In genomic region chr1:180228648-180229482, GRCh38 we compare ENCODE assay signal across 8 cellular contexts. TPM values are rescaled to one million over a fixed set of nuclear protein-coding genes. Genes with fewer than 3 reads are reported as not detected.
DNase-seq lines count a peak whose midpoint lies in the region; ATAC-seq, FAIRE-seq and TF ChIP-seq lines count a peak whose summit lies in the region.

No MANE protein-coding gene starts in this region.

- H3K9me3 ChIP-seq in A549 = no peaks in the 10 kb centered on the region
- no peaks in the 10 kb centered on the region for H3K9me3 ChIP-seq in naive thymus-derived CD4-positive, alpha-beta T cell (ENCODE audit: control insufficient read depth in 2 of 3, low read length in 3 of 3)

- peaks cover 11 to 30% (median 16%) of the 10 kb centered on the region in 7 donors for H3K4me1 Mint-ChIP-seq in naive thymus-derived CD4-positive, alpha-beta T cell

- DNase-seq in A549 (ENCODE audit: low read depth in 1 of 2, low spot score in 1 of 2) (peak; percentile 37 to 38), GM13976 (ENCODE audit: low spot score) (peak; percentile 63), NCI-H526 (lab: John Stamatoyannopoulos, UW) (peak; percentile 44 to 88), ecto neural progenitor cell (ENCODE audit: low spot score) (peak; percentile 71), SW 1271 (lab: John Stamatoyannopoulos, UW) (no peak)
- peak in 1 of 9 donors; percentile 35 for DNase-seq in naive thymus-derived CD4-positive, alpha-beta T cell

- TF ChIP-seq EP300 in A549 (IDR thresholded peaks at IDR 0.05) = no peak

- peaks cover 13 to 36% of the 10 kb centered on the region in 2 donors for H3K27me3 ChIP-seq in naive thymus-derived CD4-positive, alpha-beta T cell (ENCODE audit: control insufficient read depth in 2 of 2, insufficient read depth in 2 of 2, low read length in 2 of 2)

- H3K27ac Mint-ChIP-seq in naive thymus-derived CD4-positive, alpha-beta T cell = peak overlapping the region in 2 of 9 donors; percentile 62

- H3K36me3 Mint-ChIP-seq in naive thymus-derived CD4-positive, alpha-beta T cell = no peaks in the 10 kb centered on the region

- H3K4me2 ChIP-seq in A549 = peak overlapping the region; percentile 97

- H3K4me1 ChIP-seq in A549 = peaks cover 4% of the 10 kb centered on the region; the same call in 2 of the 3 replicates
- H3K4me1 ChIP-seq in naive thymus-derived CD4-positive, alpha-beta T cell (ENCODE audit: control insufficient read depth in 2 of 2, insufficient read depth in 2 of 2, low read length in 2 of 2) = peaks cover 12 to 17% of the 10 kb centered on the region in 2 donors

- intact Hi-C loops in naive thymus-derived CD4-positive, alpha-beta T cell (cut with micrococcal nuclease) = loop anchor here in 1 of 2 donors (5.0 kb wide), 1 partner anchor 77 kb away; the partner anchor contains the start of gene QSOX1

- ATAC-seq in A549 (peak in 1 of 2 experiments; percentile 2; a peak in 3 of 6 replicates), GM18517 (IDR thresholded peaks at IDR 0.05; ENCODE audit: unreplicated experiment) (no peak), GM18520 (IDR thresholded peaks at IDR 0.05; ENCODE audit: unreplicated experiment) (no peak)
- ATAC-seq in naive thymus-derived CD4-positive, alpha-beta T cell = peak; percentile 17

- no peak for TF ChIP-seq POLR2A in A549 (IDR thresholded peaks at IDR 0.05; ENCODE audit: low read length)

- H3K27ac ChIP-seq in A549 = peak overlapping the region; percentile 69 to 87
- H3K27ac ChIP-seq in naive thymus-derived CD4-positive, alpha-beta T cell (ENCODE audit: low read depth, low read length) = no peak overlapping the region

- WGBS in A549 (ENCODE audit: missing lambda C conversion rate) = 78% methylated on average over 26 of the region's 57 CpGs

- H3K4me3 Mint-ChIP-seq in naive thymus-derived CD4-positive, alpha-beta T cell = peak overlapping the region; percentile 57 to 81 (median 76)

- H3K27me3 Mint-ChIP-seq in naive thymus-derived CD4-positive, alpha-beta T cell = peaks cover 57 to 86% (median 68%) of the 10 kb centered on the region in 5 donors

- peaks cover 0 to 2% (median 0%) of the 10 kb centered on the region in 11 donors for H3K9me3 Mint-ChIP-seq in naive thymus-derived CD4-positive, alpha-beta T cell

- no peaks in the 10 kb centered on the region for H3K36me3 ChIP-seq in naive thymus-derived CD4-positive, alpha-beta T cell (ENCODE audit: control insufficient read depth in 2 of 3, insufficient read depth in 3 of 3, low read length in 3 of 3)

- in situ Hi-C loops in GM13976 (cut with MboI; ENCODE audit: low sequenced_read_pairs, unreplicated experiment) = no loop called here

- CTCF ChIA-PET in A549 (lab: Yijun Ruan, JAX) = interaction anchor here (0.6 kb wide), 1 partner anchor 123 kb away, joined by 3 read pairs; no protein-coding TSS in a partner anchor
- CTCF ChIA-PET in naive thymus-derived CD4-positive, alpha-beta T cell (lab: Charles Lee) = no interaction called here

- no peak for TF ChIP-seq CTCF in A549 (IDR thresholded peaks at IDR 0.05)
- no peak for TF ChIP-seq CTCF in GM13976 (IDR thresholded peaks at IDR 0.05; ENCODE audit: borderline replicate concordance, control extremely low read depth, extremely low read depth, insufficient read depth, missing control alignments)

- no peak for FAIRE-seq in A549 (lab: Jason Lieb, UNC)

- POLR2A ChIA-PET in A549 (lab: Yijun Ruan, JAX) = no interaction called here
- POLR2A ChIA-PET in naive thymus-derived CD4-positive, alpha-beta T cell (lab: Charles Lee) = no interaction called here

- no peak for TF ChIP-seq RAD21 in A549 (conservative IDR thresholded peaks at IDR 0.05 in 1 of 2, IDR thresholded peaks at IDR 0.05 in 1 of 2)

- peak overlapping the region; percentile 70 for H3K4me3 ChIP-seq in A549
- H3K4me3 ChIP-seq in naive thymus-derived CD4-positive, alpha-beta T cell (ENCODE audit: low read length) = peak overlapping the region; percentile 27

TF ChIP-seq in A549, 52 proteins besides CTCF, POLR2A, EP300 and RAD21:
- TF ChIP-seq REST (IDR thresholded peaks at IDR 0.05) (no peak), MAX (IDR thresholded peaks at IDR 0.05) (peak; percentile 65), NFE2L2 (conservative IDR thresholded peaks at IDR 0.05; ENCODE audit: low read length) (no peak), E2F6 (IDR thresholded peaks at IDR 0.05; ENCODE audit: borderline replicate concordance, low read depth) (peak; percentile 81)

RNA-seq across cellular contexts. Expression of gene LHX4, which starts 1.2 kb away (rescaled TPM):
- 0.80 and 0.95 TPM in 2 replicates for polyA plus RNA-seq in A549 (2011; rRNA removed)
- 0.44 and 0.56 TPM in 2 replicates for polyA plus RNA-seq in A549 (2012; cell fraction: cytosol; rRNA removed)
- 1.6 and 2.4 TPM in 2 replicates for polyA plus RNA-seq in A549 (2012; cell fraction: nucleus; rRNA removed)
- 0.62 to 0.79 TPM (median 0.62 TPM) in 3 replicates for polyA plus RNA-seq in A549 (2017; fragmentation: RNase III; extraction: RNeasy Plus Mini Kit Qiagen cat#74134 plus additional on column Dnase treatment)
- 1.3 and 1.4 TPM in 2 replicates for polyA minus RNA-seq in A549 (2011; rRNA and poly(A)+ RNA removed)
- under 1 TPM in 1 of 5 experiments, not detected in 4; 0.07 TPM for total RNA-seq in naive thymus-derived CD4-positive, alpha-beta T cell
- polyA plus RNA-seq in naive thymus-derived CD4-positive, alpha-beta T cell = under 1 TPM; 0.24 to 0.58 TPM

Comparison
In these comparisons a context has a peak if more than half of its experiments do, and no peak if none do; other contexts are left out.
1. DNase-seq: peak in A549 (2 of 2), GM13976 (single experiment), NCI-H526 (2 of 2) and ecto neural progenitor cell (single experiment); none in SW 1271 (0 of 2).